ENCODE assay signal across 19 cellular contexts in genomic region chr1:209809601-209810000, GRCh38. TPM values are rescaled to one million over a fixed set of nuclear protein-coding genes. Genes with fewer than 3 reads are reported as not detected.
"Had no signal": no experiment of that assay in that cellular context is flagged by ENCODE, and none has a peak within 500 bp of the region (broad histone marks: within the 10 kb centered on the region; RNA-seq: fewer than 3 reads in every experiment).

No MANE protein-coding gene starts in this region.

- H3K27me3 ChIP-seq: ascending aorta had no signal

- H3K36me3 Mint-ChIP-seq: activated naive CD4-positive, alpha-beta T cell treated with anti-CD3 and anti-CD28 coated beads, Interleukin-2, amount 10 ng/mL, durations not matched to agents 7 days and 5 days; type B pancreatic cell had no signal

- H3K36me3 ChIP-seq: ascending aorta, left ventricle myocardium inferior had no signal

- H3K4me3 Mint-ChIP-seq: activated naive CD4-positive, alpha-beta T cell treated with anti-CD3 and anti-CD28 coated beads, Interleukin-2, amount 10 ng/mL, durations not matched to agents 7 days and 5 days; dendritic cell treated with granulocyte-macrophage colony-stimulating factor and Interleukin-4, amounts not matched to agents 40 ng/mL and 50 ng/mL, for 4 days; nephron progenitor cell; stimulated activated naive CD8-positive, alpha-beta T cell treated with anti-CD3 and anti-CD28 coated beads, Interleukin-15, Interleukin-2, amounts not matched to agents 100 ng/mL and 50 ng/mL, for 24 hours; T-helper 2 cell treated with Interferon-gamma antibody and Interleukin-4, amounts not matched to agents 5 μg/mL and 100 μg/mL, for 36 hours; type B pancreatic cell had no signal

- DNase-seq: activated CD4-positive, alpha-beta T cell treated with anti-CD3 and anti-CD28 coated beads, Interleukin-2, amount 50 U/mL, for 4 hours; activated naive CD4-positive, alpha-beta T cell treated with anti-CD3 and anti-CD28 coated beads, Interleukin-2, amount 10 ng/mL, durations not matched to agents 7 days and 5 days; activated T-cell treated with anti-CD3 and anti-CD28 coated beads, Interleukin-2, amount 50 U/mL, for 1 hour; effector CD8-positive, alpha-beta T cell; foreskin fibroblast; left ventricle myocardium inferior; nephron progenitor cell; nucleus accumbens; posterior cingulate gyrus; SK-N-SH; stimulated activated CD4-positive, alpha-beta T cell treated with anti-CD3 and anti-CD28 coated beads, Interleukin-2, amount 100 ng/mL, for 24 hours had no signal

- H3K27ac Mint-ChIP-seq: activated naive CD4-positive, alpha-beta T cell treated with anti-CD3 and anti-CD28 coated beads, Interleukin-2, amount 10 ng/mL, durations not matched to agents 7 days and 5 days; dendritic cell treated with granulocyte-macrophage colony-stimulating factor and Interleukin-4, amounts not matched to agents 40 ng/mL and 50 ng/mL, for 4 days; nephron progenitor cell; stimulated activated naive CD8-positive, alpha-beta T cell treated with anti-CD3 and anti-CD28 coated beads, Interleukin-15, Interleukin-2, amounts not matched to agents 100 ng/mL and 50 ng/mL, for 24 hours; T-helper 2 cell treated with Interferon-gamma antibody and Interleukin-4, amounts not matched to agents 5 μg/mL and 100 μg/mL, for 36 hours; type B pancreatic cell had no signal

- H3K27ac ChIP-seq: ascending aorta, left ventricle myocardium inferior had no signal

- H3K4me3 ChIP-seq: ascending aorta, left ventricle myocardium inferior had no signal

- H3K9me3 Mint-ChIP-seq: activated naive CD4-positive, alpha-beta T cell treated with anti-CD3 and anti-CD28 coated beads, Interleukin-2, amount 10 ng/mL, durations not matched to agents 7 days and 5 days; dendritic cell treated with granulocyte-macrophage colony-stimulating factor and Interleukin-4, amounts not matched to agents 40 ng/mL and 50 ng/mL, for 4 days; nephron progenitor cell; stimulated activated naive CD8-positive, alpha-beta T cell treated with anti-CD3 and anti-CD28 coated beads, Interleukin-15, Interleukin-2, amounts not matched to agents 100 ng/mL and 50 ng/mL, for 24 hours; T-helper 2 cell treated with Interferon-gamma antibody and Interleukin-4, amounts not matched to agents 5 μg/mL and 100 μg/mL, for 36 hours; type B pancreatic cell had no signal

- H3K4me2 ChIP-seq: SK-N-SH had no signal

- H3K9me3 ChIP-seq: ascending aorta, left ventricle myocardium inferior, SK-N-SH had no signal

- H3K9me2 ChIP-seq: SK-N-SH had no signal

- H3K9ac ChIP-seq: SK-N-SH had no signal

RNA-seq across cellular contexts. Expression of gene TRAF3IP3, which starts 53.7 kb away (rescaled TPM):
- total RNA-seq: ascending aorta, chondrocyte, endothelial cell of umbilical vein, kidney epithelial cell had no signal
- polyA plus RNA-seq: endothelial cell of umbilical vein had no signal
